2 cellular contexts compared by ENCODE assay signal in the genomic region with DNA sequence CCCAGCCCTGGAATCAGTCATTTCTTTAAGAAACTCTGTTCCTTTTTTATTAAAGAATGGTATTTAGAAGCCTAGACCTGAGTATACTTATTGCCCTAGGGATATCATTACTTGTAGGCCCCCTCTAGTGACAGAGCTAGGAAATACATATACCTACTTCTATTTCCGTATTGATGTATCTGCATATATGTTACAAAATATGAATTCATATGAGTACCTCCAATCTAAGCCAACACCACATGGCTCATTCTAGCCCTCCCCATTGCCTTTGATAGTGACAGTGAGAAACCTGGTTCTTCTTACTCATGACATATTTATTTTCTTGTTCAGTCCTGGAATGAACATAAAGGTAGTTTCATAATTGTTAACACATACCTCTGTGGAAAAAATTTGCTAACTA.
TF ChIP-seq lines count a peak whose summit lies in the region.

No MANE protein-coding gene starts in this region.

TF ChIP-seq in HEK293, 187 proteins besides CTCF, POLR2A, EP300 and RAD21 (continued from another document):
- TF ChIP-seq ZNF114 (tag by site-specific recombination; IDR thresholded peaks at IDR 0.05) (no peak), ZNF341 (tag by site-specific recombination; IDR thresholded peaks at IDR 0.05; ENCODE audit: low read depth) (no peak), ZNF660 (tag by site-specific recombination; IDR thresholded peaks at IDR 0.05) (0 out of 2 replicates have a peak, but pooled peaks have one; percentile 49), ZNF433 (tag by site-specific recombination; IDR thresholded peaks at IDR 0.05; ENCODE audit: low read depth) (no peak), ZNF302 (tag by site-specific recombination; IDR thresholded peaks at IDR 0.05; ENCODE audit: low read depth) (no peak), ZNF555 (tag by site-specific recombination; conservative IDR thresholded peaks at IDR 0.05) (no peak)
- TF ChIP-seq, protein P1, sequence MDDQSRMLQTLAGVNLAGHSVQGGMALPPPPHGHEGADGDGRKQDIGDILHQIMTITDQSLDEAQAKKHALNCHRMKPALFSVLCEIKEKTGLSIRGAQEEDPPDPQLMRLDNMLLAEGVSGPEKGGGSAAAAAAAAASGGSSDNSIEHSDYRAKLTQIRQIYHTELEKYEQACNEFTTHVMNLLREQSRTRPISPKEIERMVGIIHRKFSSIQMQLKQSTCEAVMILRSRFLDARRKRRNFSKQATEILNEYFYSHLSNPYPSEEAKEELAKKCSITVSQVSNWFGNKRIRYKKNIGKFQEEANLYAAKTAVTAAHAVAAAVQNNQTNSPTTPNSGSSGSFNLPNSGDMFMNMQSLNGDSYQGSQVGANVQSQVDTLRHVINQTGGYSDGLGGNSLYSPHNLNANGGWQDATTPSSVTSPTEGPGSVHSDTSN (CRISPR knock-in tag; IDR thresholded peaks at IDR 0.05): no peak
- TF ChIP-seq, protein P2, sequence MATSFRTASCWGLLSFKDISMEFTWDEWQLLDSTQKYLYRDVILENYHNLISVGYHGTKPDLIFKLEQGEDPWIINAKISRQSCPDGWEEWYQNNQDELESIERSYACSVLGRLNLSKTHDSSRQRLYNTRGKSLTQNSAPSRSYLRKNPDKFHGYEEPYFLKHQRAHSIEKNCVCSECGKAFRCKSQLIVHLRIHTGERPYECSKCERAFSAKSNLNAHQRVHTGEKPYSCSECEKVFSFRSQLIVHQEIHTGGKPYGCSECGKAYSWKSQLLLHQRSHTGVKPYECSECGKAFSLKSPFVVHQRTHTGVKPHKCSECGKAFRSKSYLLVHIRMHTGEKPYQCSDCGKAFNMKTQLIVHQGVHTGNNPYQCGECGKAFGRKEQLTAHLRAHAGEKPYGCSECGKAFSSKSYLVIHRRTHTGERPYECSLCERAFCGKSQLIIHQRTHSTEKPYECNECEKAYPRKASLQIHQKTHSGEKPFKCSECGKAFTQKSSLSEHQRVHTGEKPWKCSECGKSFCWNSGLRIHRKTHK (tag by site-specific recombination; IDR thresholded peaks at IDR 0.05): no peak
- TF ChIP-seq, protein P3, sequence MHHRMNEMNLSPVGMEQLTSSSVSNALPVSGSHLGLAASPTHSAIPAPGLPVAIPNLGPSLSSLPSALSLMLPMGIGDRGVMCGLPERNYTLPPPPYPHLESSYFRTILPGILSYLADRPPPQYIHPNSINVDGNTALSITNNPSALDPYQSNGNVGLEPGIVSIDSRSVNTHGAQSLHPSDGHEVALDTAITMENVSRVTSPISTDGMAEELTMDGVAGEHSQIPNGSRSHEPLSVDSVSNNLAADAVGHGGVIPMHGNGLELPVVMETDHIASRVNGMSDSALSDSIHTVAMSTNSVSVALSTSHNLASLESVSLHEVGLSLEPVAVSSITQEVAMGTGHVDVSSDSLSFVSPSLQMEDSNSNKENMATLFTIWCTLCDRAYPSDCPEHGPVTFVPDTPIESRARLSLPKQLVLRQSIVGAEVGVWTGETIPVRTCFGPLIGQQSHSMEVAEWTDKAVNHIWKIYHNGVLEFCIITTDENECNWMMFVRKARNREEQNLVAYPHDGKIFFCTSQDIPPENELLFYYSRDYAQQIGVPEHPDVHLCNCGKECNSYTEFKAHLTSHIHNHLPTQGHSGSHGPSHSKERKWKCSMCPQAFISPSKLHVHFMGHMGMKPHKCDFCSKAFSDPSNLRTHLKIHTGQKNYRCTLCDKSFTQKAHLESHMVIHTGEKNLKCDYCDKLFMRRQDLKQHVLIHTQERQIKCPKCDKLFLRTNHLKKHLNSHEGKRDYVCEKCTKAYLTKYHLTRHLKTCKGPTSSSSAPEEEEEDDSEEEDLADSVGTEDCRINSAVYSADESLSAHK (tag by site-specific recombination; IDR thresholded peaks at IDR 0.05): no peak

TF ChIP-seq in GM12878, 131 proteins besides CTCF, POLR2A, EP300 and RAD21 (continued from another document):
- TF ChIP-seq, protein P4, sequence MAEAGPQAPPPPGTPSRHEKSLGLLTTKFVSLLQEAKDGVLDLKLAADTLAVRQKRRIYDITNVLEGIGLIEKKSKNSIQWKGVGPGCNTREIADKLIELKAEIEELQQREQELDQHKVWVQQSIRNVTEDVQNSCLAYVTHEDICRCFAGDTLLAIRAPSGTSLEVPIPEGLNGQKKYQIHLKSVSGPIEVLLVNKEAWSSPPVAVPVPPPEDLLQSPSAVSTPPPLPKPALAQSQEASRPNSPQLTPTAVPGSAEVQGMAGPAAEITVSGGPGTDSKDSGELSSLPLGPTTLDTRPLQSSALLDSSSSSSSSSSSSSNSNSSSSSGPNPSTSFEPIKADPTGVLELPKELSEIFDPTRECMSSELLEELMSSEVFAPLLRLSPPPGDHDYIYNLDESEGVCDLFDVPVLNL (IDR thresholded peaks at IDR 0.05; ENCODE audit: low read depth, low read length): no peak
- TF ChIP-seq JUNB (IDR thresholded peaks at IDR 0.05): peak; percentile 40
- TF ChIP-seq, protein P5, sequence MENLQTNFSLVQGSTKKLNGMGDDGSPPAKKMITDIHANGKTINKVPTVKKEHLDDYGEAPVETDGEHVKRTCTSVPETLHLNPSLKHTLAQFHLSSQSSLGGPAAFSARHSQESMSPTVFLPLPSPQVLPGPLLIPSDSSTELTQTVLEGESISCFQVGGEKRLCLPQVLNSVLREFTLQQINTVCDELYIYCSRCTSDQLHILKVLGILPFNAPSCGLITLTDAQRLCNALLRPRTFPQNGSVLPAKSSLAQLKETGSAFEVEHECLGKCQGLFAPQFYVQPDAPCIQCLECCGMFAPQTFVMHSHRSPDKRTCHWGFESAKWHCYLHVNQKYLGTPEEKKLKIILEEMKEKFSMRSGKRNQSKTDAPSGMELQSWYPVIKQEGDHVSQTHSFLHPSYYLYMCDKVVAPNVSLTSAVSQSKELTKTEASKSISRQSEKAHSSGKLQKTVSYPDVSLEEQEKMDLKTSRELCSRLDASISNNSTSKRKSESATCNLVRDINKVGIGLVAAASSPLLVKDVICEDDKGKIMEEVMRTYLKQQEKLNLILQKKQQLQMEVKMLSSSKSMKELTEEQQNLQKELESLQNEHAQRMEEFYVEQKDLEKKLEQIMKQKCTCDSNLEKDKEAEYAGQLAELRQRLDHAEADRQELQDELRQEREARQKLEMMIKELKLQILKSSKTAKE (IDR thresholded peaks at IDR 0.05; ENCODE audit: low read depth, poor library complexity, severe bottlenecking): no peak
- TF ChIP-seq GATAD2B (conservative IDR thresholded peaks at IDR 0.05; ENCODE audit: low read depth): no peak
- TF ChIP-seq, protein P6, sequence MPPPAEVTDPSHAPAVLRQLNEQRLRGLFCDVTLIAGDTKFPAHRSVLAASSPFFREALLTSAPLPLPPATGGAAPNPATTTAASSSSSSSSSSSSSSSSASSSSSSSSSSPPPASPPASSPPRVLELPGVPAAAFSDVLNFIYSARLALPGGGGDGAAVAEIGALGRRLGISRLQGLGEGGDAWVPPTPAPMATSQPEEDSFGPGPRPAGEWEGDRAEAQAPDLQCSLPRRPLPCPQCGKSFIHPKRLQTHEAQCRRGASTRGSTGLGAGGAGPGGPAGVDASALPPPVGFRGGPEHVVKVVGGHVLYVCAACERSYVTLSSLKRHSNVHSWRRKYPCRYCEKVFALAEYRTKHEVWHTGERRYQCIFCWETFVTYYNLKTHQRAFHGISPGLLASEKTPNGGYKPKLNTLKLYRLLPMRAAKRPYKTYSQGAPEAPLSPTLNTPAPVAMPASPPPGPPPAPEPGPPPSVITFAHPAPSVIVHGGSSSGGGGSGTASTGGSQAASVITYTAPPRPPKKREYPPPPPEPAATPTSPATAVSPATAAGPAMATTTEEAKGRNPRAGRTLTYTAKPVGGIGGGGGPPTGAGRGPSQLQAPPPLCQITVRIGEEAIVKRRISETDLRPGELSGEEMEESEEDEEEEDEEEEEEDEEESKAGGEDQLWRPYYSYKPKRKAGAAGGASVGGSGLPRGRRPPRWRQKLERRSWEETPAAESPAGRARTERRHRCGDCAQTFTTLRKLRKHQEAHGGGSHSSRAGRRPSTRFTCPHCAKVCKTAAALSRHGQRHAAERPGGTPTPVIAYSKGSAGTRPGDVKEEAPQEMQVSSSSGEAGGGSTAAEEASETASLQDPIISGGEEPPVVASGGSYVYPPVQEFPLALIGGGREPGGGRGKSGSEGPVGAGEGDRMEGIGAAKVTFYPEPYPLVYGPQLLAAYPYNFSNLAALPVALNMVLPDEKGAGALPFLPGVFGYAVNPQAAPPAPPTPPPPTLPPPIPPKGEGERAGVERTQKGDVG (CRISPR knock-in tag; IDR thresholded peaks at IDR 0.05): no peak
- peak; percentile 66; the same call in 1 of the 2 replicates for TF ChIP-seq SMC3 (IDR thresholded peaks at IDR 0.05; ENCODE audit: borderline replicate concordance, low read length)
- no peak for TF ChIP-seq BACH1 (IDR thresholded peaks at IDR 0.05; ENCODE audit: borderline replicate concordance)
- TF ChIP-seq TCF12 (IDR thresholded peaks at IDR 0.05; ENCODE audit: low read depth, low read length): no peak
